In genomic region chr1:240091614-240092300, GRCh38 we compare ENCODE assay signal across 8 cellular contexts.
DNase-seq lines count a peak whose midpoint lies in the region; ATAC-seq lines count a peak whose summit lies in the region.

Gene FMN2, plus strand, starts transcription at chr1:240091883. Its CDS starts 227 bp downstream, at chr1:240092110.

- H3K36me3 ChIP-seq in ES-I3 (ENCODE audit: insufficient read depth, low read length) (no peaks in the 10 kb centered on the region), adipocyte (ENCODE audit: control insufficient read depth, insufficient read depth, low read length, severe bottlenecking) (no peaks in the 10 kb centered on the region), iPS DF 6.9 (ENCODE audit: control insufficient read depth, insufficient read depth, low read length) (no peaks in the 10 kb centered on the region)

- no peaks in the 10 kb centered on the region for H3K9me3 ChIP-seq in ES-I3 (ENCODE audit: control insufficient read depth, insufficient read depth, low read length)
- H3K9me3 ChIP-seq in adipocyte (ENCODE audit: control insufficient read depth, low read length), result no peaks in the 10 kb centered on the region
- no peaks in the 10 kb centered on the region for H3K9me3 ChIP-seq in iPS DF 6.9 (ENCODE audit: control insufficient read depth, insufficient read depth, low read length)

- H3K4me3 ChIP-seq in adipocyte (ENCODE audit: low read length), result peak within 1 kb of the TSS; percentile 84
- H3K4me3 ChIP-seq in iPS DF 6.9 (ENCODE audit: low read length), result peak within 1 kb of the TSS; percentile 44; the same call in 1 of the 2 replicates
- peak within 1 kb of the TSS; percentile 73 for H3K4me3 ChIP-seq in skeletal muscle cell (ENCODE audit: low read depth, low read length)

- no CpG with 5 or more reads among the region's 78 CpGs for WGBS in iPS DF 6.9 (ENCODE audit: insufficient coverage, insufficient read length)

- no peak within 1 kb of the TSS for H3K27ac ChIP-seq in iPS DF 6.9 (ENCODE audit: low read length)

- H3K9ac ChIP-seq in ES-I3 (ENCODE audit: low read depth, low read length), result peak within 1 kb of the TSS; percentile 66; the same call in 1 of the 2 replicates
- H3K9ac ChIP-seq in adipocyte (ENCODE audit: low read length), result peak within 1 kb of the TSS; percentile 83

- ATAC-seq in HG03175 (IDR thresholded peaks at IDR 0.05; ENCODE audit: unreplicated experiment), result no peak

- H3K4me1 ChIP-seq in ES-I3 (ENCODE audit: insufficient read depth, low read length) (no peaks in the 10 kb centered on the region), adipocyte (ENCODE audit: control insufficient read depth, insufficient read depth, low read length) (peaks cover 4% of the 10 kb centered on the region), iPS DF 6.9 (ENCODE audit: control insufficient read depth, insufficient read depth, low read length) (no peaks in the 10 kb centered on the region; the same call in 1 of the 2 replicates)

- DNase-seq in NCI-H1417 treated with DMSO at 0.1 percent for 48 hours (lab: John Stamatoyannopoulos, UW), result peak; percentile 36
- DNase-seq in adipocyte (ENCODE audit: low read depth), result peak; percentile 85
- DNase-seq in iPS DF 6.9 (ENCODE audit: low read depth, low spot score), result no peak
- DNase-seq in skeletal muscle cell (ENCODE audit: low read depth), result no peak
- no peak for DNase-seq in KG1 (lab: John Stamatoyannopoulos, UW)
- DNase-seq in LoVo (ENCODE audit: low spot score), result no peak

- H3K27me3 ChIP-seq in adipocyte (replicated peaks; ENCODE audit: control insufficient read depth, insufficient read depth, low read length) (no peaks in the 10 kb centered on the region), iPS DF 6.9 (ENCODE audit: control insufficient read depth, insufficient read depth, low read length) (peaks cover 12% of the 10 kb centered on the region; the same call in 1 of the 2 replicates)

Comparison
In these comparisons a context has a peak if more than half of its experiments do, and no peak if none do; other contexts are left out.
1. DNase-seq: peak in NCI-H1417 treated with DMSO at 0.1 percent for 48 hours (single experiment) and adipocyte (single experiment); none in iPS DF 6.9 (single experiment), skeletal muscle cell (single experiment), KG1 (single experiment) and LoVo (single experiment).
2. Peak in every context shown above with its lines, with median percentiles within 50 percentile points of each other: H3K4me3 ChIP-seq.